Comparison of ENCODE assay signal across 8 cellular contexts in genomic region chr12:57846577-57847319, GRCh38. TPM values are rescaled to one million over a fixed set of nuclear protein-coding genes. Genes with fewer than 3 reads are reported as not detected.
DNase-seq lines count a peak whose midpoint lies in the region; ATAC-seq and TF ChIP-seq lines count a peak whose summit lies in the region.

CTDSP2 (minus strand) TSS chr12:57846729; CDS start chr12:57846435, 294 bp downstream.

- H3K4me3 ChIP-seq in left lung: peak within 1 kb of the TSS; percentile 93 to 100

- peak within 1 kb of the TSS; percentile 95 to 99 for H3K27ac ChIP-seq in left lung

- peaks cover 0 to 2% of the 10 kb centered on the region in 2 donors for H3K27me3 ChIP-seq in left lung

- H3K36me3 ChIP-seq in left lung: no peaks in the 10 kb centered on the region

- peak in 1 of 2 donors; percentile 21 for TF ChIP-seq CTCF in left lung (IDR thresholded peaks at IDR 0.05)

- ATAC-seq in GM19351 (IDR thresholded peaks at IDR 0.05; ENCODE audit: unreplicated experiment): peak; percentile 28
- peak; percentile 91 for ATAC-seq in left lung

- intact Hi-C loops in left lung (cut with DNase I): no loop called here

- H3K4me1 ChIP-seq in left lung: peaks cover 25 to 45% of the 10 kb centered on the region in 2 donors

- DNase-seq in AG20443 (ENCODE audit: low spot score) (peak; percentile 100), HK-2 (ENCODE audit: unreplicated experiment) (peak; percentile 96), NCI-H82 treated with DMSO at 0.1 percent for 48 hours (lab: John Stamatoyannopoulos, UW; ENCODE audit: unreplicated experiment) (peak; percentile 90), dermis blood vessel endothelial cell (peak; percentile 99), left lung (peak; percentile 99 to 100)
- DNase-seq in activated CD4-positive, alpha-beta T cell treated with anti-CD3 and anti-CD28 coated beads, Interleukin-2, amount 50 U/mL, for 48 hours: peak; percentile 96 to 98
- DNase-seq in stimulated activated CD4-positive, alpha-beta T cell treated with anti-CD3 and anti-CD28 coated beads, Interleukin-2, amount 100 ng/mL, for 4 hours (ENCODE audit: low read depth): peak; percentile 82

- H3K9me3 ChIP-seq in left lung: no peaks in the 10 kb centered on the region

RNA-seq across cellular contexts. Expression of gene CTDSP2, which starts in this region (rescaled TPM):
- total RNA-seq in dermis blood vessel endothelial cell (85.4 and 140 TPM in 2 replicates), left lung (100 to 1,000 TPM; 179 to 210 TPM)

Comparison
In these comparisons a context has a peak if more than half of its experiments do, and no peak if none do; other contexts are left out.
1. Peak in every context shown above with its lines: DNase-seq, ATAC-seq, H3K4me3 ChIP-seq and H3K27ac ChIP-seq.